Comparison of ENCODE assay signal across 11 cellular contexts in genomic region chr20:54345301-54345724, GRCh38.
DNase-seq lines count a peak whose midpoint lies in the region; ATAC-seq and TF ChIP-seq lines count a peak whose summit lies in the region.
"Had no signal": no experiment of that assay in that cellular context is flagged by ENCODE, and none has a peak within 500 bp of the region (broad histone marks: within the 10 kb centered on the region; RNA-seq: fewer than 3 reads in every experiment).

No MANE protein-coding gene starts in this region.

- H3K36me3 Mint-ChIP-seq in MCF 10A (ENCODE audit: insufficient read depth, unreplicated experiment) = no peaks in the 10 kb centered on the region
- no peaks in the 10 kb centered on the region for H3K36me3 Mint-ChIP-seq in activated T-helper 2 cell treated with anti-CD3 and anti-CD28 coated beads, Interferon-gamma antibody, Interleukin-2, Interleukin-4, amounts not matched to agents 10 μg/mL and 5 μg/mL and 100 μg/mL, durations not matched to agents 14 hours and 24 hours and 36 hours (ENCODE audit: low read depth)

- no peak for TF ChIP-seq POLR2A in breast epithelium (IDR thresholded peaks at IDR 0.05)

- POLR2A ChIA-PET in MCF 10A (lab: Yijun Ruan, JAX) = interaction anchor here (0.5 kb wide), 1 partner anchor 97 kb away, joined by 3 read pairs; no protein-coding TSS in a partner anchor

- no peak overlapping the region for H3K27ac Mint-ChIP-seq in MCF 10A (ENCODE audit: low read depth, unreplicated experiment)
- H3K27ac Mint-ChIP-seq in activated T-helper 2 cell treated with anti-CD3 and anti-CD28 coated beads, Interferon-gamma antibody, Interleukin-2, Interleukin-4, amounts not matched to agents 10 μg/mL and 5 μg/mL and 100 μg/mL, durations not matched to agents 14 hours and 24 hours and 36 hours = no peak overlapping the region

- H3K9me3 Mint-ChIP-seq in MCF 10A (ENCODE audit: unreplicated experiment) = peaks cover 7% of the 10 kb centered on the region
- no peaks in the 10 kb centered on the region for H3K9me3 Mint-ChIP-seq in activated T-helper 2 cell treated with anti-CD3 and anti-CD28 coated beads, Interferon-gamma antibody, Interleukin-2, Interleukin-4, amounts not matched to agents 10 μg/mL and 5 μg/mL and 100 μg/mL, durations not matched to agents 14 hours and 24 hours and 36 hours

- H3K4me1 Mint-ChIP-seq in MCF 10A (ENCODE audit: insufficient read depth, unreplicated experiment) = peaks cover 30% of the 10 kb centered on the region
- H3K4me1 Mint-ChIP-seq in activated T-helper 2 cell treated with anti-CD3 and anti-CD28 coated beads, Interferon-gamma antibody, Interleukin-2, Interleukin-4, amounts not matched to agents 10 μg/mL and 5 μg/mL and 100 μg/mL, durations not matched to agents 14 hours and 24 hours and 36 hours (ENCODE audit: low read depth) = peaks cover 5% of the 10 kb centered on the region

- no peaks in the 10 kb centered on the region for H3K27me3 Mint-ChIP-seq in MCF 10A (ENCODE audit: insufficient read depth, unreplicated experiment)
- peaks cover 2% of the 10 kb centered on the region for H3K27me3 Mint-ChIP-seq in activated T-helper 2 cell treated with anti-CD3 and anti-CD28 coated beads, Interferon-gamma antibody, Interleukin-2, Interleukin-4, amounts not matched to agents 10 μg/mL and 5 μg/mL and 100 μg/mL, durations not matched to agents 14 hours and 24 hours and 36 hours (ENCODE audit: low read depth)

- peak overlapping the region; percentile 28 for H3K4me3 Mint-ChIP-seq in MCF 10A (ENCODE audit: unreplicated experiment)
- H3K4me3 Mint-ChIP-seq in activated T-helper 2 cell treated with anti-CD3 and anti-CD28 coated beads, Interferon-gamma antibody, Interleukin-2, Interleukin-4, amounts not matched to agents 10 μg/mL and 5 μg/mL and 100 μg/mL, durations not matched to agents 14 hours and 24 hours and 36 hours (ENCODE audit: low read depth) = no peak overlapping the region

- no peak overlapping the region for H3K27ac ChIP-seq in breast epithelium
- no peak overlapping the region for H3K27ac ChIP-seq in aorta (ENCODE audit: low read depth in 1 of 2, low read length in 2 of 2)
- H3K27ac ChIP-seq: C4-2B, WERI-Rb-1 had no signal

- H3K9me3 ChIP-seq in breast epithelium (no peaks in the 10 kb centered on the region), aorta (ENCODE audit: control insufficient read depth, low read length) (no peaks in the 10 kb centered on the region)

- H3K4me3 ChIP-seq in breast epithelium (no peak overlapping the region), aorta (ENCODE audit: low read length in 2 of 2) (no peak overlapping the region)
- H3K4me3 ChIP-seq: skin epidermis had no signal

- 3 to 5% methylated on average over 4 of the region's 4 CpGs for WGBS in aorta, 2 donors

- H3K27me3 ChIP-seq in breast epithelium (no peaks in the 10 kb centered on the region), aorta (ENCODE audit: control insufficient read depth in 1 of 2, insufficient read depth in 2 of 2, low read length in 1 of 2) (no peaks in the 10 kb centered on the region)

- intact Hi-C loops in MCF 10A (cut with micrococcal nuclease) = loop anchor here (10.0 kb wide), 1 partner anchor 91 kb away; no protein-coding TSS in a partner anchor
- intact Hi-C loops in breast epithelium (cut with DNase I; ENCODE audit: low total_unique reads) = no loop called here
- intact Hi-C loops in aorta (cut with DNase I) = loop anchor here in 1 of 2 donors (5.0 to 10.0 kb wide), 3 partner anchors 132 to 299 kb away; partner anchors contain the start of gene DOK5
- intact Hi-C loops in activated T-helper 2 cell treated with anti-CD3 and anti-CD28 coated beads, Interferon-gamma antibody, Interleukin-2, Interleukin-4, amounts not matched to agents 10 μg/mL and 5 μg/mL and 100 μg/mL, durations not matched to agents 14 hours and 24 hours and 36 hours (cut with micrococcal nuclease) = no loop called here

- H3K4me1 ChIP-seq in breast epithelium (no peaks in the 10 kb centered on the region), aorta (ENCODE audit: control insufficient read depth in 1 of 2, insufficient read depth in 2 of 2, low read length in 2 of 2) (no peaks in the 10 kb centered on the region)

- ATAC-seq in aorta (ENCODE audit: low FRiP score) = peak; percentile 72

- BruUV-seq in MCF 10A (replicated peaks; lab: Mats Ljungman, UMichigan) = no TSS peak

- H3K36me3 ChIP-seq in breast epithelium (no peaks in the 10 kb centered on the region), aorta (ENCODE audit: control insufficient read depth in 1 of 2, insufficient read depth in 2 of 2, low read length in 1 of 2) (no peaks in the 10 kb centered on the region)
- H3K36me3 ChIP-seq: WERI-Rb-1 had no signal

- DNase-seq in MCF 10A (ENCODE audit: unreplicated experiment) (peak; percentile 67), breast epithelium (ENCODE audit: low spot score in 2 of 2) (no peak), HS-5 (ENCODE audit: low read depth) (peak; percentile 100), dermis blood vessel endothelial cell (peak; percentile 71), aorta (no peak), NCI-H345 treated with DMSO at 0.1 percent for 48 hours (lab: John Stamatoyannopoulos, UW; ENCODE audit: unreplicated experiment) (no peak), NCI-H2029 (lab: John Stamatoyannopoulos, UW) (no peak)
- no peak for DNase-seq in activated T-helper 2 cell treated with anti-CD3 and anti-CD28 coated beads, Interferon-gamma antibody, Interleukin-2, Interleukin-4, amounts not matched to agents 10 μg/mL and 5 μg/mL and 100 μg/mL, durations not matched to agents 14 hours and 24 hours and 36 hours (ENCODE audit: low spot score)
- DNase-seq: WERI-Rb-1 had no signal

- CTCF ChIA-PET in MCF 10A (lab: Yijun Ruan, JAX) = interaction anchor here (0.7 to 0.9 kb wide), 2 partner anchors 68 to 303 kb away, joined by 3 read pairs; no protein-coding TSS in a partner anchor

- TF ChIP-seq CTCF in MCF 10A (IDR thresholded peaks at IDR 0.05; ENCODE audit: unreplicated experiment) (no peak), breast epithelium (IDR thresholded peaks at IDR 0.05) (no peak)

Comparison
In these comparisons a context has a peak if more than half of its experiments do, and no peak if none do; other contexts are left out.
1. DNase-seq: peak in MCF 10A (single experiment), HS-5 (single experiment) and dermis blood vessel endothelial cell (single experiment); none in breast epithelium (0 of 2), aorta (0 of 2), NCI-H345 treated with DMSO at 0.1 percent for 48 hours (single experiment), activated T-helper 2 cell treated with anti-CD3 and anti-CD28 coated beads, Interferon-gamma antibody, Interleukin-2, Interleukin-4, amounts not matched to agents 10 μg/mL and 5 μg/mL and 100 μg/mL, durations not matched to agents 14 hours and 24 hours and 36 hours (single experiment) and NCI-H2029 (single experiment).